Comparison of ENCODE assay signal across 10 cellular contexts in genomic region chr6:47203266-47203967, GRCh38.
DNase-seq lines count a peak whose midpoint lies in the region; ATAC-seq and TF ChIP-seq lines count a peak whose summit lies in the region.
"Had no signal": no experiment of that assay in that cellular context is flagged by ENCODE, and none has a peak within 500 bp of the region (broad histone marks: within the 10 kb centered on the region; RNA-seq: fewer than 3 reads in every experiment).

No MANE protein-coding gene starts in this region.

- H3K27me3 ChIP-seq in PC-9 (ENCODE audit: insufficient read depth, low read depth): no peaks in the 10 kb centered on the region
- no peaks in the 10 kb centered on the region for H3K27me3 ChIP-seq in gastroesophageal sphincter
- H3K27me3 ChIP-seq: pancreas had no signal

- no peaks in the 10 kb centered on the region for H4K20me1 ChIP-seq in PC-9 (ENCODE audit: insufficient read depth)

- WGBS in gastroesophageal sphincter (ENCODE audit: low coverage in 1 of 2), 2 donors: 76 to 88% methylated on average over 4 of the region's 4 CpGs

- H3K4me1 ChIP-seq in PC-9 (replicated peaks; ENCODE audit: insufficient read depth) (peaks cover 21% of the 10 kb centered on the region; the same call in 1 of the 2 replicates), gastroesophageal sphincter (no peaks in the 10 kb centered on the region)
- H3K4me1 ChIP-seq: pancreas had no signal

- H3K4me2 ChIP-seq in PC-9: no peak overlapping the region

- H3K36me3 Mint-ChIP-seq in activated T-helper 17 cell treated with anti-CD3 and anti-CD28 coated beads, Interleukin-2, amount 50 U/mL, for 72 hours (ENCODE audit: low read depth): no peaks in the 10 kb centered on the region
- H3K36me3 Mint-ChIP-seq in mesothelial cell of epicardium: no peaks in the 10 kb centered on the region

- CTCF ChIA-PET in PC-9 (lab: Charles Lee): no interaction called here

- H3K9me2 ChIP-seq in PC-9 (ENCODE audit: insufficient read depth): no peaks in the 10 kb centered on the region

- DNase-seq in GM12864 (ENCODE audit: low read depth) (peak; percentile 40), PC-9 (no peak), mesothelial cell of epicardium (ENCODE audit: low spot score in 2 of 2, unreplicated experiment in 2 of 2) (no peak)
- no peak for DNase-seq in stimulated activated CD4-positive, alpha-beta T cell treated with anti-CD3 and anti-CD28 coated beads, Interleukin-2, amount 100 ng/mL, for 48 hours
- DNase-seq: NCI-H2081 treated with DMSO at 0.1 percent for 48 hours, pancreas had no signal

- intact Hi-C loops in PC-9 (cut with micrococcal nuclease; ENCODE audit: unreplicated experiment): no loop called here

- no peaks in the 10 kb centered on the region for H3F3A ChIP-seq in PC-9 (ENCODE audit: insufficient read depth, low read depth)

- no peak for TF ChIP-seq CTCF in GM12864 (IDR thresholded peaks at IDR 0.05; ENCODE audit: low read depth, low read length, missing control alignments)
- TF ChIP-seq CTCF in PC-9 (conservative IDR thresholded peaks at IDR 0.05): no peak
- no peak for TF ChIP-seq CTCF in gastroesophageal sphincter (IDR thresholded peaks at IDR 0.05)
- TF ChIP-seq CTCF in mesothelial cell of epicardium (IDR thresholded peaks at IDR 0.05; ENCODE audit: unreplicated experiment): no peak

- no TSS peak for BruUV-seq in PC-9 (replicated peaks; lab: Mats Ljungman, UMichigan)

- H3K4me3 ChIP-seq in GM12864 (ENCODE audit: low read depth, low read length) (no peak overlapping the region), PC-9 (no peak overlapping the region), gastroesophageal sphincter (no peak overlapping the region)
- H3K4me3 ChIP-seq: pancreas had no signal

- H3K36me3 ChIP-seq in PC-9 (ENCODE audit: low read depth) (no peaks in the 10 kb centered on the region), gastroesophageal sphincter (no peaks in the 10 kb centered on the region)
- H3K36me3 ChIP-seq: pancreas had no signal

- TF ChIP-seq POLR2A in gastroesophageal sphincter (IDR thresholded peaks at IDR 0.05): no peak

- TF ChIP-seq EP300 in gastroesophageal sphincter (IDR thresholded peaks at IDR 0.05): no peak

- H3K79me2 ChIP-seq in PC-9 (ENCODE audit: low read depth): no peaks in the 10 kb centered on the region

- 0 out of 2 replicates have a peak, but pooled peaks cover 6% of the 10 kb centered on the region for H3K9me3 ChIP-seq in PC-9 (ENCODE audit: insufficient read depth, low read depth)
- H3K9me3 ChIP-seq in gastroesophageal sphincter: no peaks in the 10 kb centered on the region
- H3K9me3 ChIP-seq: pancreas had no signal

- H3K9me3 Mint-ChIP-seq in activated T-helper 17 cell treated with anti-CD3 and anti-CD28 coated beads, Interleukin-2, amount 50 U/mL, for 72 hours: no peaks in the 10 kb centered on the region
- H3K9me3 Mint-ChIP-seq in mesothelial cell of epicardium: peaks cover 4% of the 10 kb centered on the region

- H3K27ac ChIP-seq in PC-9 (no peak overlapping the region), gastroesophageal sphincter (no peak overlapping the region)
- H3K27ac ChIP-seq: pancreas had no signal

- peaks cover 4% of the 10 kb centered on the region for H3K27me3 Mint-ChIP-seq in activated T-helper 17 cell treated with anti-CD3 and anti-CD28 coated beads, Interleukin-2, amount 50 U/mL, for 72 hours
- H3K27me3 Mint-ChIP-seq in mesothelial cell of epicardium (ENCODE audit: low read depth): peaks cover 3% of the 10 kb centered on the region

- H2AFZ ChIP-seq in PC-9: no peak overlapping the region

- H3K4me1 Mint-ChIP-seq in activated T-helper 17 cell treated with anti-CD3 and anti-CD28 coated beads, Interleukin-2, amount 50 U/mL, for 72 hours: no peaks in the 10 kb centered on the region
- peaks cover 2% of the 10 kb centered on the region for H3K4me1 Mint-ChIP-seq in mesothelial cell of epicardium

- ATAC-seq in GM19463 (IDR thresholded peaks at IDR 0.05; ENCODE audit: unreplicated experiment): peak; percentile 84
- ATAC-seq in HG03159 (IDR thresholded peaks at IDR 0.05; ENCODE audit: unreplicated experiment): peak; percentile 85
- peak; percentile 53 for ATAC-seq in activated T-helper 17 cell treated with anti-CD3 and anti-CD28 coated beads, Interleukin-2, amount 50 U/mL, for 72 hours (replicated peaks)
- ATAC-seq in gastroesophageal sphincter: no peak

- H3K4me3 Mint-ChIP-seq in activated T-helper 17 cell treated with anti-CD3 and anti-CD28 coated beads, Interleukin-2, amount 50 U/mL, for 72 hours: no peak overlapping the region
- no peak overlapping the region for H3K4me3 Mint-ChIP-seq in mesothelial cell of epicardium

- POLR2A ChIA-PET in PC-9 (lab: Charles Lee; ENCODE audit: unreplicated experiment): no interaction called here

- no peak overlapping the region for H3K27ac Mint-ChIP-seq in activated T-helper 17 cell treated with anti-CD3 and anti-CD28 coated beads, Interleukin-2, amount 50 U/mL, for 72 hours
- H3K27ac Mint-ChIP-seq in mesothelial cell of epicardium: no peak overlapping the region
